Comparison of ENCODE assay signal across 1 cellular context in the genomic region with DNA sequence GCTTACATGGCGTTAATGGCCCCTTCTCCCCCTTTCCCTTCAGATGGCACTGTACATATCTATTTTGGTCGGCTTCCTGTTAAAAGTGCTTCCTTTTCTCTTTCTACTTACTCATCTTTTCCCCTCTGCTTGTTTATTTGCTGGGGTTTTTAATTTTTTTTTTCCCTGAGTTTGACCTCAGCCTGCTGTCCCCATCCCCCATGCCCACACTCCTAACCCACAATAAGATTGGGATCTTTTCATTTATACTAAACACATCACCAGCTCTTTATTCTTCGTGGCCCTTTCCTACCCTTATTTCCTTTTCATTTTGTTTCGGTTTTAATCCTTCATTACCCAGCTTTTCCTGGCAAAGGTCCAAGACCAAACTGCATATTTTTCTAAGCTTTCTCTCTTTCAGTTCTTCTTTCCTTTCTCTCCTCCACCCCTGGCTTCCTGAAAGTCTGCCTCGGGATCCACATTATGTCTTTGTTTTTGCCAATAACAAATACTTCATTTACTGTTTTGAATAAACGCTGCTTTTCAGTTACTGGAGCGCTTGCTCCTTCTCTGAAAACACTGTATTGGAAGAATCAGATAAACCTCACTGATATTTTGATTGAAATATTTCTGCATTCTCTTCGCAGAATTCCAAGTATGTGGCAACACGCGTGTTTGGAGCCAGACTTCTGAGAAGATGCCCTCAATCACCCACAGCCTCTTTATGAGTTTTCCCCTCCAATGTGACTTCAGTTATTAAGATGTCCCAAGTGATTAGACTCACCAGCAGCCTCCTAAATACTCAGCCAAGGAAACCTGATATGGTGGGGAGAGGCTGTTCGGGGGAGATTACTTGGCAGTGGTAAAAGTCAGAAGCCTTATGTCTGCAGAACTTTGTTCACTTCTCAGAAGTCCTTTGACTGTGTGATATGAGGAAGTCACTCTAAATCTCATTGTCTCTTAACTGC.
A peak's percentile ranks its signal among the peaks of the same experiment; 100 is the strongest.
TF ChIP-seq lines count a peak whose summit lies in the region.

No MANE protein-coding gene starts in this region.

TF ChIP-seq in K562, 482 proteins besides CTCF, POLR2A, EP300 and RAD21 (continued from another document and continues in another):
- TF ChIP-seq GTF2E2 (tag; IDR thresholded peaks at IDR 0.05) (0 out of 2 replicates have a peak, but pooled peaks have one; percentile 14), FOXK2 (conservative IDR thresholded peaks at IDR 0.05 in 1 of 2, IDR thresholded peaks at IDR 0.05 in 1 of 2; ENCODE audit: low read depth in 2 of 2) (peak in 1 of 2 experiments; percentile 36; a peak in 2 of 4 replicates), MTF1 (CRISPR knock-in tag; IDR thresholded peaks at IDR 0.05; ENCODE audit: borderline replicate concordance) (no peak), NFIX (CRISPR knock-in tag; IDR thresholded peaks at IDR 0.05; ENCODE audit: low read depth) (peak; percentile 43), TBP (optimal IDR thresholded peaks at IDR 0.05; ENCODE audit: low read depth, low read length) (peak; percentile 27), ZBTB43 (CRISPR knock-in tag; IDR thresholded peaks at IDR 0.05) (no peak), TAF9B (IDR thresholded peaks at IDR 0.05; ENCODE audit: partially characterized antibody) (peak; percentile 27), FOXK1 (CRISPR knock-in tag; IDR thresholded peaks at IDR 0.05; ENCODE audit: borderline replicate concordance) (no peak), ZNF695 (CRISPR knock-in tag; IDR thresholded peaks at IDR 0.05) (no peak), RNF219 (CRISPR knock-in tag; IDR thresholded peaks at IDR 0.05) (no peak), ZNF146 (CRISPR knock-in tag; IDR thresholded peaks at IDR 0.05; ENCODE audit: unreplicated experiment) (no peak), ZNF766 (CRISPR knock-in tag; conservative IDR thresholded peaks at IDR 0.05) (0 out of 2 replicates have a peak, but pooled peaks have one; percentile 24), ZNF316 (IDR thresholded peaks at IDR 0.05) (no peak), SRSF1 (IDR thresholded peaks at IDR 0.05; ENCODE audit: low read depth, low read length) (no peak), CBFA2T3 (IDR thresholded peaks at IDR 0.05) (peak; percentile 90), DMBX1 (CRISPR knock-in tag; IDR thresholded peaks at IDR 0.05; ENCODE audit: borderline replicate concordance) (no peak), RBM22 (IDR thresholded peaks at IDR 0.05; ENCODE audit: low read depth, low read length, poor library complexity, severe bottlenecking) (no peak), TFAM (CRISPR knock-in tag; conservative IDR thresholded peaks at IDR 0.05) (no peak), TBL1XR1 (IDR thresholded peaks at IDR 0.05; ENCODE audit: low read length in 2 of 2) (peak in 1 of 2 experiments; percentile 45; a peak in 1 of 4 replicates), ZNF311 (CRISPR knock-in tag; IDR thresholded peaks at IDR 0.05) (no peak), EHMT2 (IDR thresholded peaks at IDR 0.05) (no peak), SETDB1 (IDR thresholded peaks at IDR 0.05; ENCODE audit: low read length) (no peak), HDAC3 (IDR thresholded peaks at IDR 0.05; ENCODE audit: borderline replicate concordance, partially characterized antibody) (peak; percentile 60), ZNF699 (CRISPR knock-in tag; IDR thresholded peaks at IDR 0.05; ENCODE audit: insufficient replicate concordance) (no peak), EWSR1 (IDR thresholded peaks at IDR 0.05; ENCODE audit: borderline replicate concordance, low read depth, partially characterized antibody) (no peak), ZNF224 (CRISPR knock-in tag; IDR thresholded peaks at IDR 0.05) (no peak), TEAD4 (IDR thresholded peaks at IDR 0.05; ENCODE audit: low read length) (peak; percentile 90), TEAD4 (CRISPR knock-in tag; IDR thresholded peaks at IDR 0.05; ENCODE audit: borderline replicate concordance) (no peak), MEF2D (tag; conservative IDR thresholded peaks at IDR 0.05; ENCODE audit: low read depth) (no peak), CHD1 (IDR thresholded peaks at IDR 0.05; ENCODE audit: low read length) (no peak), SMARCA5 (IDR thresholded peaks at IDR 0.05) (no peak), YBX1 (IDR thresholded peaks at IDR 0.05) (no peak), RBM14 (IDR thresholded peaks at IDR 0.05; ENCODE audit: borderline replicate concordance, insufficient read depth, low read depth, low read length) (no peak), SAFB2 (IDR thresholded peaks at IDR 0.05; ENCODE audit: borderline replicate concordance, low read depth, low read length, severe bottlenecking) (no peak), E2F4 (CRISPR knock-in tag; IDR thresholded peaks at IDR 0.05; ENCODE audit: low read depth) (no peak), KAT8 (IDR thresholded peaks at IDR 0.05; ENCODE audit: low read depth) (no peak), MBD2 (IDR thresholded peaks at IDR 0.05; ENCODE audit: borderline replicate concordance, low read depth) (no peak), NR2C1 (IDR thresholded peaks at IDR 0.05) (no peak), NR2C1 (tag; IDR thresholded peaks at IDR 0.05) (no peak), ZC3H4 (CRISPR knock-in tag; IDR thresholded peaks at IDR 0.05; ENCODE audit: borderline replicate concordance) (no peak), STAT5A (IDR thresholded peaks at IDR 0.05; ENCODE audit: borderline replicate concordance, low read length) (peak; percentile 81), NUFIP1 (IDR thresholded peaks at IDR 0.05; ENCODE audit: partially characterized antibody) (no peak), HMGXB4 (CRISPR knock-in tag; IDR thresholded peaks at IDR 0.05) (no peak), CAMTA2 (CRISPR knock-in tag; conservative IDR thresholded peaks at IDR 0.05) (no peak), ZBTB7A (IDR thresholded peaks at IDR 0.05; ENCODE audit: borderline replicate concordance, control insufficient read depth, low read depth, low read length) (no peak), ZNF717 (CRISPR knock-in tag; IDR thresholded peaks at IDR 0.05) (no peak), TRIM24 (IDR thresholded peaks at IDR 0.05) (peak in 1 of 2 experiments; percentile 21; a peak in 1 of 4 replicates), ZBTB1 (CRISPR knock-in tag; IDR thresholded peaks at IDR 0.05; ENCODE audit: borderline replicate concordance, low read depth) (no peak)
- TF ChIP-seq, protein P1, sequence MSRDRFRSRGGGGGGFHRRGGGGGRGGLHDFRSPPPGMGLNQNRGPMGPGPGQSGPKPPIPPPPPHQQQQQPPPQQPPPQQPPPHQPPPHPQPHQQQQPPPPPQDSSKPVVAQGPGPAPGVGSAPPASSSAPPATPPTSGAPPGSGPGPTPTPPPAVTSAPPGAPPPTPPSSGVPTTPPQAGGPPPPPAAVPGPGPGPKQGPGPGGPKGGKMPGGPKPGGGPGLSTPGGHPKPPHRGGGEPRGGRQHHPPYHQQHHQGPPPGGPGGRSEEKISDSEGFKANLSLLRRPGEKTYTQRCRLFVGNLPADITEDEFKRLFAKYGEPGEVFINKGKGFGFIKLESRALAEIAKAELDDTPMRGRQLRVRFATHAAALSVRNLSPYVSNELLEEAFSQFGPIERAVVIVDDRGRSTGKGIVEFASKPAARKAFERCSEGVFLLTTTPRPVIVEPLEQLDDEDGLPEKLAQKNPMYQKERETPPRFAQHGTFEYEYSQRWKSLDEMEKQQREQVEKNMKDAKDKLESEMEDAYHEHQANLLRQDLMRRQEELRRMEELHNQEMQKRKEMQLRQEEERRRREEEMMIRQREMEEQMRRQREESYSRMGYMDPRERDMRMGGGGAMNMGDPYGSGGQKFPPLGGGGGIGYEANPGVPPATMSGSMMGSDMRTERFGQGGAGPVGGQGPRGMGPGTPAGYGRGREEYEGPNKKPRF (IDR thresholded peaks at IDR 0.05; ENCODE audit: low read depth, low read length): no peak
- TF ChIP-seq, protein P2, sequence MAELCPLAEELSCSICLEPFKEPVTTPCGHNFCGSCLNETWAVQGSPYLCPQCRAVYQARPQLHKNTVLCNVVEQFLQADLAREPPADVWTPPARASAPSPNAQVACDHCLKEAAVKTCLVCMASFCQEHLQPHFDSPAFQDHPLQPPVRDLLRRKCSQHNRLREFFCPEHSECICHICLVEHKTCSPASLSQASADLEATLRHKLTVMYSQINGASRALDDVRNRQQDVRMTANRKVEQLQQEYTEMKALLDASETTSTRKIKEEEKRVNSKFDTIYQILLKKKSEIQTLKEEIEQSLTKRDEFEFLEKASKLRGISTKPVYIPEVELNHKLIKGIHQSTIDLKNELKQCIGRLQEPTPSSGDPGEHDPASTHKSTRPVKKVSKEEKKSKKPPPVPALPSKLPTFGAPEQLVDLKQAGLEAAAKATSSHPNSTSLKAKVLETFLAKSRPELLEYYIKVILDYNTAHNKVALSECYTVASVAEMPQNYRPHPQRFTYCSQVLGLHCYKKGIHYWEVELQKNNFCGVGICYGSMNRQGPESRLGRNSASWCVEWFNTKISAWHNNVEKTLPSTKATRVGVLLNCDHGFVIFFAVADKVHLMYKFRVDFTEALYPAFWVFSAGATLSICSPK (IDR thresholded peaks at IDR 0.05; ENCODE audit: borderline replicate concordance): no peak
